Comparison of ENCODE assay signal across 1 cellular context in the genomic region with DNA sequence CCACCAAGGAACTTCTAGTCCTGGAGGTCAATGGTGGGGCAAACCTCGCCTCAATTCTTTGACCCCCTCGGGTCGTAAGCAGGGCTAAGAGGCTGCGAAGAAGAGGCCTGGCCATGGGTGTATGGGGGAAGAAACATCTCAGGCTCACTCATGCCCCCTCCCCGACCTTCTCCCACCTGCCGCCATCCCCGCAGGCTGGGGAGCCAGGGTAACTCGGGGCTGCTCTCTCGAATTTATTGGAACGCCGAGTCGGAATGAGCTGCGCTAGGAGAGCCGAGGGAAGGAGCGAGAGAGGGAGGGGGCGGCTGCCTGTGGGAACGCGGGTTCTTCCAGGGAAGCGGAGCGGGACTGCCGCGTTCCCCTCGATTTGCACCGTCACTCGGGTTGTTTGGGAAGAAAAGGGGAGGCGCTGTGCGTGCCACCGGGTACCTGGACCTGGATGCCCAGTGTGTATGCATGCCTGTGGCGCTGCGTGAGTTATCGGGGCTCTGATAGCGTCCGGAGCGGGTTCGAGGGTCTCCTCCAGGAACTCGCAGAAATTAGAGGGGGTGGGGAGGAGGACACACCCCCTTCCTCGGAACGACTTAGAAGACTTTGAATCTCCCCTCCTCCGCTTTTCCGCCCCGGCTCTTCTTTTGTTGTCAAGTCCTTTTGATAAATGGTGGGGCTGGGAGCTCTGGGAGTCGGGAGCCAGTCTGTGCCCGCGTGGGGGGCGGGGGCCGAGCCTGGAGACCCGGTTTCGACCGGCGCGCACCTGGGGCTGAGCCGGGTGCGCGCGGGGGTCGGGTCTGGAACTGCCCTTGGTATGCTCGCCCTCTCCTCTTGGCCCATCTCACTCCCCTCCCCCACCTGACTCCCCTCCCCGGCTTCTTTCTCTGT.
TF ChIP-seq lines count a peak whose summit lies in the region.

No MANE protein-coding gene starts in this region.

TF ChIP-seq in H1, 55 proteins besides CTCF, POLR2A, EP300 and RAD21:
- TF ChIP-seq KDM4A (IDR thresholded peaks at IDR 0.05; ENCODE audit: low read depth, low read length, severe bottlenecking) = peak; percentile 14
- TF ChIP-seq TAF7 (optimal IDR thresholded peaks at IDR 0.05; ENCODE audit: borderline replicate concordance, low read depth, low read length) = peak; percentile 17
- peak; percentile 11; the same call in 1 of the 2 replicates for TF ChIP-seq SUZ12 (IDR thresholded peaks at IDR 0.05; ENCODE audit: low read length)
- TF ChIP-seq RFX5 (IDR thresholded peaks at IDR 0.05; ENCODE audit: borderline replicate concordance, low read depth, low read length) = no peak
- TF ChIP-seq TCF12 (IDR thresholded peaks at IDR 0.05; ENCODE audit: low read depth, low read length) = 0 out of 2 replicates have a peak, but pooled peaks have one; percentile 35
- TF ChIP-seq CTBP2 (IDR thresholded peaks at IDR 0.05; ENCODE audit: borderline replicate concordance, insufficient read depth, insufficient read length, low read length) = peak; percentile 30
- no peak for TF ChIP-seq KDM1A (IDR thresholded peaks at IDR 0.05; ENCODE audit: borderline replicate concordance, low read length)
- peak; percentile 59 for TF ChIP-seq RNF2 (IDR thresholded peaks at IDR 0.05; ENCODE audit: borderline replicate concordance, low read depth, low read length, missing control alignments, poor library complexity, severe bottlenecking)
- peak; percentile 35; the same call in 1 of the 2 replicates for TF ChIP-seq RBBP5 (IDR thresholded peaks at IDR 0.05; ENCODE audit: borderline replicate concordance, low read depth, low read length)
